8 cellular contexts compared by ENCODE assay signal in the genomic region with DNA sequence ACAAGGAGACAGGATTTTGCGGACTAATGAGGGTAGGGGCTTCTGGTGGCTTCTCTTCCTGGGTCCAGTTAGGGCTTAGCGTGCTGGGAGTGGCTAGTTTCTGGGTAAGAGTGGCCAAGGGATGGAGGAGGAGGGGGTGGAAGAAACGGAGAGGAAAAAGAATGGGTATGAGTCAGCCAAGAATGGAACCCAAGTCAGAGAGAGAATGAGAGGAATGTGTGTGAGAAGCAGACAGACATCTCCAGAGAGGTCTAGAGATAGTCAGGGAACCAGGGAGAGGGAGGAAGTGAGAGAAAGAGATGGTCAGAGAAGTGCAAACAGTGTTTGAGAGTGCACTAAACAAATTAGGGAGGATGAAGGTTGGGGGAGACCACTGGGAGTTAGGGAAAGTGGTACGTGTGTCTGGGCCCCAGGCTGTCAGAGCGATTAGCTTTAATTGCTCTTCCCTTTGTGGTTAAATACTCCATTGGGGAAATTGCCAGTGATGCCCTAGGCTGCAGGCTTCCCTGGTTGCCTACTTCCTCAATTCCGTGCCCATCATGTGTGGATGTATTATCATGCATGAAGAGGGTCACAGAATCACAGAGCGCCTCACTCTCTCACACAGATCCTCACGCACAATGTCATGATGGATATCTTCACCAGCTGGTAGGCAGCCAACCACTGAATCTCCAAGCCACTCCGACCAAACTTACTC. TPM values are rescaled to one million over a fixed set of nuclear protein-coding genes. Genes with fewer than 3 reads are reported as not detected.
A peak's percentile ranks its signal among the peaks of the same experiment; 100 is the strongest.
DNase-seq lines count a peak whose midpoint lies in the region; ATAC-seq and TF ChIP-seq lines count a peak whose summit lies in the region.

No MANE protein-coding gene starts in this region.

- no peak overlapping the region for H2AFZ ChIP-seq in PC-3 (ENCODE audit: low read length)

- peak overlapping the region; percentile 84 for H3K4me2 ChIP-seq in PC-3 (ENCODE audit: low read length)

- DNase-seq in activated naive CD4-positive, alpha-beta T cell treated with anti-CD3 and anti-CD28 coated beads, Interleukin-2, amount 10 ng/mL, durations not matched to agents 7 days and 5 days: no peak
- DNase-seq in activated naive CD4-positive, alpha-beta T cell (lab: John Stamatoyannopoulos, UW): no peak
- peak; percentile 68 for DNase-seq in PC-3
- DNase-seq in dermis blood vessel endothelial cell: peak; percentile 37
- DNase-seq in Ammon's horn (ENCODE audit: low spot score): no peak
- no peak for DNase-seq in NCI-H1092 (lab: John Stamatoyannopoulos, UW)

- H3K36me3 ChIP-seq in PC-3 (ENCODE audit: low read depth, low read length): peaks cover 22% of the 10 kb centered on the region
- H3K36me3 ChIP-seq in muscle layer of duodenum (ENCODE audit: control insufficient read depth in 1 of 2, insufficient read depth in 2 of 2, low read length in 2 of 2): peaks cover 8 to 10% of the 10 kb centered on the region in 2 donors

- peak overlapping the region; percentile 2 for H3K27ac Mint-ChIP-seq in activated naive CD4-positive, alpha-beta T cell treated with anti-CD3 and anti-CD28 coated beads, Interleukin-2, amount 10 ng/mL, durations not matched to agents 7 days and 5 days

- H3K4me3 Mint-ChIP-seq in activated naive CD4-positive, alpha-beta T cell treated with anti-CD3 and anti-CD28 coated beads, Interleukin-2, amount 10 ng/mL, durations not matched to agents 7 days and 5 days: peak overlapping the region; percentile 88

- intact Hi-C loops in PC-3 (cut with micrococcal nuclease): no loop called here

- H3K36me3 Mint-ChIP-seq in activated naive CD4-positive, alpha-beta T cell treated with anti-CD3 and anti-CD28 coated beads, Interleukin-2, amount 10 ng/mL, durations not matched to agents 7 days and 5 days: peaks cover 3% of the 10 kb centered on the region

- no peaks in the 10 kb centered on the region for H3K9me2 ChIP-seq in PC-3 (replicated peaks; ENCODE audit: low read length)

- TF ChIP-seq CTCF in PC-3 (conservative IDR thresholded peaks at IDR 0.05; ENCODE audit: low read depth, low read length): no peak

- no peaks in the 10 kb centered on the region for H3F3A ChIP-seq in PC-3 (ENCODE audit: low read length, unreplicated experiment)

- H3K4me1 ChIP-seq in PC-3 (ENCODE audit: insufficient read depth, low read length) (peaks cover 23% of the 10 kb centered on the region), muscle layer of duodenum (ENCODE audit: control insufficient read depth in 1 of 2, insufficient read depth in 2 of 2, low read length in 2 of 2) (peaks cover 35 to 47% of the 10 kb centered on the region in 2 donors)

- H3K4me3 ChIP-seq in PC-3 (ENCODE audit: low read length): peak overlapping the region; percentile 89
- H3K4me3 ChIP-seq in muscle layer of duodenum (ENCODE audit: low read depth in 1 of 2, low read length in 2 of 2): peak overlapping the region; percentile 51 to 75

- H3K79me2 ChIP-seq in PC-3 (ENCODE audit: low read length): peaks cover 57% of the 10 kb centered on the region

- no peaks in the 10 kb centered on the region for H3K27me3 Mint-ChIP-seq in activated naive CD4-positive, alpha-beta T cell treated with anti-CD3 and anti-CD28 coated beads, Interleukin-2, amount 10 ng/mL, durations not matched to agents 7 days and 5 days

- H3K4me1 Mint-ChIP-seq in activated naive CD4-positive, alpha-beta T cell treated with anti-CD3 and anti-CD28 coated beads, Interleukin-2, amount 10 ng/mL, durations not matched to agents 7 days and 5 days: peaks cover 30% of the 10 kb centered on the region

- H3K27me3 ChIP-seq in PC-3 (ENCODE audit: low read length) (no peaks in the 10 kb centered on the region), muscle layer of duodenum (ENCODE audit: low read depth, low read length) (no peaks in the 10 kb centered on the region)

- CTCF ChIA-PET in activated naive CD4-positive, alpha-beta T cell treated with anti-CD3 and anti-CD28 coated beads, Interleukin-2, amount 10 ng/mL, durations not matched to agents 7 days and 5 days (lab: Charles Lee): interaction anchor here (0.6 to 1.8 kb wide), 4 partner anchors 14 to 170 kb away, joined by 3 to 7 read pairs (median 4); no protein-coding TSS in a partner anchor
- CTCF ChIA-PET in PC-3 (lab: Charles Lee): interaction anchor here (0.7 kb wide), 2 partner anchors 48 to 52 kb away, joined by 3 to 6 read pairs; no protein-coding TSS in a partner anchor

- no TSS peak for BruUV-seq in PC-3 (replicated peaks; lab: Mats Ljungman, UMichigan)

- POLR2A ChIA-PET in PC-3 (lab: Charles Lee; ENCODE audit: unreplicated experiment): no interaction called here

- no peaks in the 10 kb centered on the region for H3K9me3 ChIP-seq in PC-3 (ENCODE audit: low read length)
- H3K9me3 ChIP-seq in muscle layer of duodenum (ENCODE audit: control insufficient read depth in 1 of 2, low read length in 2 of 2): no peaks in the 10 kb centered on the region

- H3K27ac ChIP-seq in PC-3 (ENCODE audit: low read length) (peak overlapping the region; percentile 67), muscle layer of duodenum (ENCODE audit: low read length) (peak overlapping the region; percentile 75)

- no peaks in the 10 kb centered on the region for H3K9me3 Mint-ChIP-seq in activated naive CD4-positive, alpha-beta T cell treated with anti-CD3 and anti-CD28 coated beads, Interleukin-2, amount 10 ng/mL, durations not matched to agents 7 days and 5 days

- peaks cover 22% of the 10 kb centered on the region; the same call in 1 of the 2 replicates for H4K20me1 ChIP-seq in PC-3 (ENCODE audit: low read length)

- peak overlapping the region; percentile 98 for H3K9ac ChIP-seq in PC-3 (ENCODE audit: low read length)

- ATAC-seq in PC-3 (peak; percentile 21), GM18498 (IDR thresholded peaks at IDR 0.05; ENCODE audit: unreplicated experiment) (no peak)

RNA-seq across cellular contexts. Expression of gene PEA15, which starts 1.4 kb away (rescaled TPM):
- total RNA-seq in PC-3 (2014; rRNA removed) (90.3 and 128 TPM in 2 replicates), dermis blood vessel endothelial cell (65.2 and 121 TPM in 2 replicates)

RNA-seq across cellular contexts. Expression of gene CASQ1, which starts 16.2 kb away (rescaled TPM):
- 0.12 TPM in 1 of 2 replicates, not detected in the other for total RNA-seq in PC-3 (2014; rRNA removed)
- not detected in 2 replicates for total RNA-seq in dermis blood vessel endothelial cell

RNA-seq across cellular contexts. Expression of gene ATP1A4, which starts 55.2 kb away (rescaled TPM):
- total RNA-seq in PC-3 (2014; rRNA removed): 0.04 TPM in 1 of 2 replicates, not detected in the other
- total RNA-seq in dermis blood vessel endothelial cell: not detected in 2 replicates

RNA-seq across cellular contexts. Expression of gene DCAF8, which starts 55.8 kb away (rescaled TPM):
- total RNA-seq in PC-3 (2014; rRNA removed) (122 and 139 TPM in 2 replicates), dermis blood vessel endothelial cell (82.1 and 87.3 TPM in 2 replicates)

Comparison
In these comparisons a context has a peak if more than half of its experiments do, and no peak if none do; other contexts are left out.
1. DNase-seq: peak in PC-3 (single experiment) and dermis blood vessel endothelial cell (single experiment); none in activated naive CD4-positive, alpha-beta T cell treated with anti-CD3 and anti-CD28 coated beads, Interleukin-2, amount 10 ng/mL, durations not matched to agents 7 days and 5 days (single experiment), activated naive CD4-positive, alpha-beta T cell (0 of 4), Ammon's horn (single experiment) and NCI-H1092 (single experiment).